ENCODE assay signal across 8 cellular contexts in genomic region chr16:27326251-27326650, GRCh38. TPM values are rescaled to one million over a fixed set of nuclear protein-coding genes. Genes with fewer than 3 reads are reported as not detected.
A peak's percentile ranks its signal among the peaks of the same experiment; 100 is the strongest.
DNase-seq lines count a peak whose midpoint lies in the region; ATAC-seq, FAIRE-seq and TF ChIP-seq lines count a peak whose summit lies in the region.

No MANE protein-coding gene starts in this region.

- H3K79me1 ChIP-seq in H1 (ENCODE audit: low read depth, low read length), result peaks cover 5% of the 10 kb centered on the region; the same call in 1 of the 2 replicates

- no peak for TF ChIP-seq EP300 in H1 (IDR thresholded peaks at IDR 0.05; ENCODE audit: borderline replicate concordance in 1 of 2, low read depth in 2 of 2, low read length in 2 of 2)
- no peak for TF ChIP-seq EP300 in ovary (IDR thresholded peaks at IDR 0.05)

- no peak overlapping the region for H4K5ac ChIP-seq in H1 (ENCODE audit: insufficient read length, low read depth, low read length)

- no TSS peak for BruUV-seq in OCI-LY7 (replicated peaks; lab: Mats Ljungman, UMichigan)

- 90% methylated on average over 6 of the region's 6 CpGs; no CpG with 5 or more reads in 1 of the 2 experiments for WGBS in H1 (ENCODE audit: extremely low coverage in 1 of 2, insufficient coverage in 1 of 2, insufficient read length in 1 of 2, insufficient replicate concordance in 2 of 2, low coverage in 1 of 2, low lambda C conversion rate in 2 of 2, missing lambda C conversion rate in 1 of 2), 2 experiments
- WGBS in ovary, 3 donors, result 92 to 94% (median 93%) methylated on average over 6 of the region's 6 CpGs

- H2BK15ac ChIP-seq in H1 (ENCODE audit: low read length), result peak overlapping the region; percentile 55; the same call in 1 of the 2 replicates

- peak overlapping the region in 2 of 10 experiments; percentile 3 to 15; a peak in 1 of 20 replicates for H3K4me3 ChIP-seq in BLaER1 treated with 17β-estradiol and CSF1 and Interleukin-3, amounts not matched to agents 10 nM and 100 nM
- H3K4me3 ChIP-seq in OCI-LY7 (ENCODE audit: low read depth, low read length, poor library complexity, severe bottlenecking), result no peak overlapping the region
- no peak overlapping the region for H3K4me3 ChIP-seq in H1 (ENCODE audit: extremely low read depth in 1 of 4, insufficient read depth in 2 of 4, low read depth in 3 of 4, low read length in 4 of 4)
- H3K4me3 ChIP-seq in ovary, result no peak overlapping the region

- H3K9me2 ChIP-seq in OCI-LY7 (ENCODE audit: insufficient read depth, low read length), result no peaks in the 10 kb centered on the region

- H2AFZ ChIP-seq in OCI-LY7 (ENCODE audit: low read length), result no peak overlapping the region
- no peak overlapping the region for H2AFZ ChIP-seq in H1 (ENCODE audit: low read length)

- peak overlapping the region; percentile 57 to 97 (median 82) for H3K4me2 ChIP-seq in BLaER1 treated with 17β-estradiol and CSF1 and Interleukin-3, amounts not matched to agents 10 nM and 100 nM
- H3K4me2 ChIP-seq in OCI-LY7 (ENCODE audit: low read length) (peak overlapping the region; percentile 17; the same call in 1 of the 2 replicates), H1 (ENCODE audit: insufficient read depth in 1 of 2, low read depth in 2 of 2, low read length in 2 of 2) (peak overlapping the region; percentile 10 to 22; a peak in 1 of 4 replicates)

- no peak for TF ChIP-seq RAD21 in H1 (IDR thresholded peaks at IDR 0.05 in 1 of 2, conservative IDR thresholded peaks at IDR 0.05 in 1 of 2; ENCODE audit: low read depth in 2 of 2, low read length in 2 of 2)

- H3K23me2 ChIP-seq in H1 (ENCODE audit: low read depth, low read length), result no peaks in the 10 kb centered on the region

- peak overlapping the region; percentile 76 for H2AK5ac ChIP-seq in H1 (ENCODE audit: low read depth, low read length)

- H3K36me3 ChIP-seq in BLaER1 treated with 17β-estradiol and CSF1 and Interleukin-3, amounts not matched to agents 10 nM and 100 nM, result peaks cover 0 to 51% (median 12%) of the 10 kb centered on the region in 11 experiments; a peak in 12 of 22 replicates
- H3K36me3 ChIP-seq in OCI-LY7 (ENCODE audit: insufficient read depth, low read length), result peaks cover 21% of the 10 kb centered on the region
- no peaks in the 10 kb centered on the region for H3K36me3 ChIP-seq in H1 (ENCODE audit: control insufficient read depth in 2 of 4, insufficient read depth in 4 of 4, low read length in 3 of 4)
- no peaks in the 10 kb centered on the region for H3K36me3 ChIP-seq in ovary

- CTCF ChIA-PET in OCI-LY7 (lab: Charles Lee; ENCODE audit: unreplicated experiment) (no interaction called here), H1 (lab: Charles Lee; ENCODE audit: partially characterized antibody) (interaction anchor here (0.6 to 1.7 kb wide), 4 partner anchors 19 to 147 kb away, joined by 3 to 7 read pairs (median 4); no protein-coding TSS in a partner anchor)

- DNase-seq in OCI-LY7 (ENCODE audit: low spot score), result no peak
- DNase-seq in H1 (ENCODE audit: low read depth in 1 of 2, low spot score in 2 of 2), result no peak
- DNase-seq in ovary, result no peak
- DNase-seq in NCI-H510A (lab: John Stamatoyannopoulos, UW), result no peak
- DNase-seq in activated gamma-delta T cell (lab: John Stamatoyannopoulos, UW), result no peak
- no peak for DNase-seq in NCI-H1417 (lab: John Stamatoyannopoulos, UW)

- POLR2A ChIA-PET in OCI-LY7 (lab: Charles Lee), result no interaction called here
- POLR2A ChIA-PET in H1 (lab: Charles Lee; ENCODE audit: partially characterized antibody), result interaction anchor here (0.8 to 1.5 kb wide), 3 partner anchors 9 to 92 kb away, joined by 3 read pairs; no protein-coding TSS in a partner anchor

- H3K56ac ChIP-seq in H1 (replicated peaks; ENCODE audit: insufficient read length, low read depth, low read length), result no peak overlapping the region

- peaks cover 23% of the 10 kb centered on the region for H3K79me2 ChIP-seq in OCI-LY7 (ENCODE audit: insufficient read depth, low read depth, low read length)
- H3K79me2 ChIP-seq in H1 (ENCODE audit: control insufficient read depth in 1 of 2, insufficient read depth in 2 of 2, low read length in 2 of 2), result peaks cover 0 to 46% of the 10 kb centered on the region in 2 experiments; a peak in 2 of 4 replicates

- no peak overlapping the region for H3K23ac ChIP-seq in H1 (ENCODE audit: insufficient read length)

- peak overlapping the region; percentile 64 to 81 (median 78); a peak in 21 of 22 replicates for H3K9ac ChIP-seq in BLaER1 treated with 17β-estradiol and CSF1 and Interleukin-3, amounts not matched to agents 10 nM and 100 nM
- H3K9ac ChIP-seq in H1 (replicated peaks in 1 of 4; ENCODE audit: extremely low read depth in 1 of 4, low read depth in 3 of 4, low read length in 3 of 4), result no peak overlapping the region; a peak in 1 of 7 replicates

- peak overlapping the region; percentile 86 for H4K91ac ChIP-seq in H1 (replicated peaks; ENCODE audit: insufficient read length, low read length)

- H4K8ac ChIP-seq in H1 (ENCODE audit: extremely low read depth, insufficient read depth, low read length), result no peak overlapping the region

- H3K27ac ChIP-seq in BLaER1 treated with 17β-estradiol and CSF1 and Interleukin-3, amounts not matched to agents 10 nM and 100 nM, result peak overlapping the region; percentile 78 to 97 (median 91)
- H3K27ac ChIP-seq in OCI-LY7 (ENCODE audit: low read depth, low read length, poor library complexity, severe bottlenecking), result no peak overlapping the region
- H3K27ac ChIP-seq in H1 (ENCODE audit: low read depth, low read length), result peak overlapping the region; percentile 20; the same call in 1 of the 2 replicates
- H3K27ac ChIP-seq in ovary, result peak overlapping the region; percentile 16 to 55

- peak overlapping the region; percentile 88 for H2BK20ac ChIP-seq in H1 (ENCODE audit: low read length)

- no peak overlapping the region for H3K14ac ChIP-seq in H1 (ENCODE audit: insufficient read length)

- H3K18ac ChIP-seq in H1 (ENCODE audit: extremely low read depth, low read length), result peak overlapping the region; percentile 42

- no peak for TF ChIP-seq POLR2A in H1 (IDR thresholded peaks at IDR 0.05; ENCODE audit: control extremely low read depth in 1 of 2, low read depth in 2 of 2, low read length in 2 of 2)
- no peak for TF ChIP-seq POLR2A in ovary (IDR thresholded peaks at IDR 0.05)

- peaks cover 0 to 3% (median 0%) of the 10 kb centered on the region in 11 experiments; a peak in 1 of 22 replicates for H3K9me3 ChIP-seq in BLaER1 treated with 17β-estradiol and CSF1 and Interleukin-3, amounts not matched to agents 10 nM and 100 nM (replicated peaks in 1 of 11)
- no peaks in the 10 kb centered on the region for H3K9me3 ChIP-seq in OCI-LY7 (ENCODE audit: low read length)
- H3K9me3 ChIP-seq in H1 (ENCODE audit: insufficient read depth in 2 of 2, low read depth in 1 of 2, low read length in 1 of 2), result no peaks in the 10 kb centered on the region
- H3K9me3 ChIP-seq in ovary, result no peaks in the 10 kb centered on the region

- ATAC-seq in HG03039 (IDR thresholded peaks at IDR 0.05; ENCODE audit: unreplicated experiment), result no peak

- peak overlapping the region; percentile 95 for H2BK5ac ChIP-seq in H1 (ENCODE audit: low read depth, low read length)

- H4K20me1 ChIP-seq in BLaER1 treated with 17β-estradiol and CSF1 and Interleukin-3, amounts not matched to agents 10 nM and 100 nM, result peaks cover 0 to 6% (median 0%) of the 10 kb centered on the region in 11 experiments; a peak in 3 of 22 replicates
- H4K20me1 ChIP-seq in OCI-LY7 (ENCODE audit: insufficient read depth, low read length) (no peaks in the 10 kb centered on the region), H1 (replicated peaks in 1 of 2; ENCODE audit: control insufficient read depth in 1 of 2, insufficient read depth in 2 of 2, low read length in 2 of 2) (no peaks in the 10 kb centered on the region)

- peaks cover 38 to 100% (median 95%) of the 10 kb centered on the region in 10 experiments for H3K4me1 ChIP-seq in BLaER1 treated with 17β-estradiol and CSF1 and Interleukin-3, amounts not matched to agents 10 nM and 100 nM
- H3K4me1 ChIP-seq in OCI-LY7 (ENCODE audit: insufficient read depth, low read length, poor library complexity, severe bottlenecking), result peaks cover 15% of the 10 kb centered on the region
- peaks cover 17 to 35% (median 27%) of the 10 kb centered on the region in 4 experiments for H3K4me1 ChIP-seq in H1 (replicated peaks in 1 of 4; ENCODE audit: control insufficient read depth in 3 of 4, insufficient read depth in 4 of 4, low read length in 3 of 4)
- peaks cover 4% of the 10 kb centered on the region for H3K4me1 ChIP-seq in ovary (ENCODE audit: insufficient read depth)

- H3K27me3 ChIP-seq in BLaER1 treated with 17β-estradiol and CSF1 and Interleukin-3, amounts not matched to agents 10 nM and 100 nM, result no peaks in the 10 kb centered on the region
- no peaks in the 10 kb centered on the region for H3K27me3 ChIP-seq in H1 (replicated peaks in 1 of 4; ENCODE audit: control insufficient read depth in 3 of 4, extremely low read depth in 1 of 4, insufficient read depth in 3 of 4, low read length in 3 of 4)
- H3K27me3 ChIP-seq in ovary, result no peaks in the 10 kb centered on the region

- H3K4ac ChIP-seq in H1 (replicated peaks; ENCODE audit: insufficient read length, low read depth, low read length), result no peak overlapping the region

- intact Hi-C loops in OCI-LY7 (cut with micrococcal nuclease; ENCODE audit: unreplicated experiment) (no loop called here), ovary (cut with DNase I) (no loop called here)

- peak overlapping the region; percentile 91 for H2BK120ac ChIP-seq in H1 (replicated peaks; ENCODE audit: low read depth, low read length)

- FAIRE-seq in H1 (lab: Jason Lieb, UNC), result no peak

- no peak for TF ChIP-seq CTCF in OCI-LY7 (conservative IDR thresholded peaks at IDR 0.05; ENCODE audit: low read length)
- TF ChIP-seq CTCF in H1 (IDR thresholded peaks at IDR 0.05; ENCODE audit: control extremely low read depth in 1 of 3, insufficient read depth in 1 of 3, low read depth in 1 of 3, low read length in 3 of 3), result no peak
- no peak for TF ChIP-seq CTCF in ovary (IDR thresholded peaks at IDR 0.05)

- H2BK12ac ChIP-seq in H1 (ENCODE audit: low read depth, low read length), result peak overlapping the region; percentile 96

RNA-seq across cellular contexts. Expression of gene IL4R, which starts 12.5 kb away (rescaled TPM):
- total RNA-seq in OCI-LY7 (2014; rRNA removed; shearing (Covaris generic)), result 33.0 and 82.8 TPM in 2 replicates
- total RNA-seq in OCI-LY7 (2022), result 73.1 and 101 TPM in 2 replicates
- total RNA-seq in H1 (2021; fragmentation: NEBNext Ultra II Directional; extraction: Animal tissue kit (Norgen Biotek cat#: 25700)), result 29.4 and 32.7 TPM in 2 replicates
- 29.1 and 38.2 TPM in 2 replicates for polyA plus RNA-seq in H1 (2011; rRNA removed)
- polyA plus RNA-seq in H1 (2011; cell fraction: cytosol; rRNA removed), result 25.4 TPM
- 31.2 TPM for polyA plus RNA-seq in H1 (2011; cell fraction: nucleus; rRNA removed)
- polyA plus RNA-seq in H1 (2012, experiment 1 of 2), result 22.5 to 25.9 TPM (median 24.5 TPM) in 4 replicates
- 21.4 TPM for polyA plus RNA-seq in H1 (2012, experiment 2 of 2)
- 34.5 TPM for polyA plus RNA-seq in H1 (2013, experiment 1 of 2)
- polyA plus RNA-seq in H1 (2013, experiment 2 of 2), result 34.4 TPM
- 26.9 and 37.0 TPM in 2 replicates for polyA minus RNA-seq in H1 (2011; rRNA and poly(A)+ RNA removed)
- 15.6 TPM for polyA minus RNA-seq in H1 (2011; cell fraction: cytosol; rRNA and poly(A)+ RNA removed)
- 17.7 TPM for polyA minus RNA-seq in H1 (2011; cell fraction: nucleus; rRNA and poly(A)+ RNA removed)
- 10 to 100 TPM; 11.3 to 39.5 (median 17.4) TPM for total RNA-seq in ovary
- polyA plus RNA-seq in ovary, result 10 to 100 TPM; 13.5 to 26.6 TPM

RNA-seq across cellular contexts. Expression of gene NSMCE1, which starts 57.7 kb away (rescaled TPM):
- total RNA-seq in OCI-LY7 (2014; rRNA removed; shearing (Covaris generic)), result 51.1 and 52.1 TPM in 2 replicates
- total RNA-seq in OCI-LY7 (2022) (84.0 and 89.4 TPM in 2 replicates), ovary (10 to 100 TPM; 19.8 to 68.4 (median 48.9) TPM)
- 16.6 and 18.4 TPM in 2 replicates for total RNA-seq in H1 (2021; fragmentation: NEBNext Ultra II Directional; extraction: Animal tissue kit (Norgen Biotek cat#: 25700))
- polyA plus RNA-seq in H1 (2011; rRNA removed) (8.1 and 8.7 TPM in 2 replicates), ovary (10 to 100 TPM; 57.2 to 66.0 TPM)
- 14.7 TPM for polyA plus RNA-seq in H1 (2011; cell fraction: cytosol; rRNA removed)
- 7.4 TPM for polyA plus RNA-seq in H1 (2011; cell fraction: nucleus; rRNA removed)
- 20.7 to 29.4 TPM (median 24.4 TPM) in 4 replicates for polyA plus RNA-seq in H1 (2012, experiment 1 of 2)
- 29.3 TPM for polyA plus RNA-seq in H1 (2012, experiment 2 of 2)
- 35.3 TPM for polyA plus RNA-seq in H1 (2013, experiment 1 of 2)
- 37.6 TPM for polyA plus RNA-seq in H1 (2013, experiment 2 of 2)
- polyA minus RNA-seq in H1 (2011; rRNA and poly(A)+ RNA removed), result 6.5 and 28.8 TPM in 2 replicates
- 7.0 TPM for polyA minus RNA-seq in H1 (2011; cell fraction: cytosol; rRNA and poly(A)+ RNA removed)
- polyA minus RNA-seq in H1 (2011; cell fraction: nucleus; rRNA and poly(A)+ RNA removed), result 3.3 TPM

Comparison
In these comparisons a context has a peak if more than half of its experiments do, and no peak if none do; other contexts are left out.
1. H3K4me2 ChIP-seq: peak in every context shown above with its lines; median percentile 82 in BLaER1 treated with 17β-estradiol and CSF1 and Interleukin-3, amounts not matched to agents 10 nM and 100 nM; 17 in OCI-LY7; 16 in H1.
2. H3K9ac ChIP-seq: peak in BLaER1 treated with 17β-estradiol and CSF1 and Interleukin-3, amounts not matched to agents 10 nM and 100 nM (11 of 11); none in H1 (0 of 4).